ENCODE assay signal across 8 cellular contexts in the genomic region with DNA sequence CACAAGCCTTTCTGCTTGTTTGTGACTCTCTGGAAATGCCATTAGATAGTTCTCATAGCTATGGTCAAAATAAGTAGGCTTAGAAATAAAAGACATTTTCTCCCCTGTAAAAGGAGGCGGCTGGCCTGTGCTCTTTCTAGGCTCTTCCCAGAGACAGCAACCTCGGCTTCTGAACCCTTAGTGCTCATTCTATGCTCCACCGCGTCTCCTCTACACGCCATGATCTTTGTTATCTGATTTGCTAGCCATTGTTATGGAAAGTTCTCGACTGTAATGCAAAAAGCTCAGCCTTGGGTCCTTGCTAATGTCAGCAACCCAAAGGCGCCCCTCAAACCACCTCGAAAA.
DNase-seq lines count a peak whose midpoint lies in the region; ATAC-seq and TF ChIP-seq lines count a peak whose summit lies in the region.

No MANE protein-coding gene starts in this region.

- H3K79me1 ChIP-seq in mesendoderm (ENCODE audit: low read length) = no peaks in the 10 kb centered on the region

- peak overlapping the region; percentile 64 for H3K18ac ChIP-seq in mesendoderm (ENCODE audit: low read length)

- H3K9me3 ChIP-seq in RWPE2 (ENCODE audit: severe bottlenecking) = no peaks in the 10 kb centered on the region
- H3K9me3 ChIP-seq in aorta (ENCODE audit: control insufficient read depth, low read length) = no peaks in the 10 kb centered on the region

- ATAC-seq in HG02798 (IDR thresholded peaks at IDR 0.05; ENCODE audit: poor library complexity, unreplicated experiment) (peak; percentile 23), RWPE2 (ENCODE audit: low read depth) (peak; percentile 25), aorta (ENCODE audit: low FRiP score) (peak; percentile 36)

- intact Hi-C loops in aorta (cut with DNase I) = loop anchor here (1.0 to 5.0 kb wide), 4 partner anchors 63 to 171 kb away; a partner anchor contains a TSS

- H2AK5ac ChIP-seq in mesendoderm (ENCODE audit: low read length) = no peak overlapping the region

- H3K9ac ChIP-seq in mesendoderm (ENCODE audit: low read length) = peak overlapping the region; percentile 78

- no peak overlapping the region for H4K8ac ChIP-seq in mesendoderm (ENCODE audit: low read depth, low read length)

- H3K27ac ChIP-seq in RWPE2 (ENCODE audit: poor library complexity, severe bottlenecking) = peak overlapping the region; percentile 47
- peak overlapping the region; percentile 96 for H3K27ac ChIP-seq in mesendoderm (ENCODE audit: low read depth, low read length)
- peak overlapping the region; percentile 46 to 98 for H3K27ac ChIP-seq in aorta (ENCODE audit: low read depth in 1 of 2, low read length in 2 of 2)

- peak; percentile 67 for DNase-seq in NCI-H510A treated with DMSO at 0.1 percent for 48 hours (lab: John Stamatoyannopoulos, UW)
- no peak for DNase-seq in NCI-H510A (lab: John Stamatoyannopoulos, UW)
- no peak for DNase-seq in RWPE2 (ENCODE audit: low spot score)
- peak; percentile 61 for DNase-seq in ecto neural progenitor cell (ENCODE audit: low spot score)
- DNase-seq in mesendoderm = peak; percentile 90
- no peak for DNase-seq in aorta
- no peak for DNase-seq in NAMALWA (ENCODE audit: low spot score)

- H3K79me2 ChIP-seq in mesendoderm (ENCODE audit: control insufficient read depth, insufficient read depth, low read length) = no peaks in the 10 kb centered on the region

- peaks cover 31% of the 10 kb centered on the region for H3K4me1 ChIP-seq in RWPE2 (ENCODE audit: insufficient read depth, poor library complexity, severe bottlenecking)
- no peaks in the 10 kb centered on the region for H3K4me1 ChIP-seq in mesendoderm (ENCODE audit: control insufficient read depth, low read depth, low read length)
- peaks cover 4 to 6% of the 10 kb centered on the region in 2 donors for H3K4me1 ChIP-seq in aorta (ENCODE audit: control insufficient read depth in 1 of 2, insufficient read depth in 2 of 2, low read length in 2 of 2)

- H3K36me3 ChIP-seq in RWPE2 (ENCODE audit: low read depth) (no peaks in the 10 kb centered on the region; the same call in 1 of the 2 replicates), mesendoderm (ENCODE audit: control insufficient read depth, insufficient read depth, low read length) (no peaks in the 10 kb centered on the region), aorta (ENCODE audit: control insufficient read depth in 1 of 2, insufficient read depth in 2 of 2, low read length in 1 of 2) (no peaks in the 10 kb centered on the region)

- peak overlapping the region; percentile 92 for H3K4me2 ChIP-seq in mesendoderm (ENCODE audit: low read length)

- peak overlapping the region; percentile 2 for H2BK5ac ChIP-seq in mesendoderm (ENCODE audit: low read length)

- peak overlapping the region; percentile 49 for H3K56ac ChIP-seq in mesendoderm (ENCODE audit: low read length)

- H3K4ac ChIP-seq in mesendoderm (ENCODE audit: low read depth, low read length) = peak overlapping the region; percentile 81

- H2BK120ac ChIP-seq in mesendoderm (ENCODE audit: low read depth, low read length) = no peak overlapping the region

- no peak overlapping the region for H2BK15ac ChIP-seq in mesendoderm (replicated peaks; ENCODE audit: low read depth)

- no peak overlapping the region for H4K5ac ChIP-seq in mesendoderm (ENCODE audit: low read length)

- H3K23ac ChIP-seq in mesendoderm (ENCODE audit: low read length) = no peak overlapping the region

- H3K27me3 ChIP-seq in RWPE2 (ENCODE audit: insufficient read depth, poor library complexity, severe bottlenecking) (no peaks in the 10 kb centered on the region), mesendoderm (ENCODE audit: insufficient read depth, low read length, poor library complexity) (no peaks in the 10 kb centered on the region), aorta (ENCODE audit: control insufficient read depth in 1 of 2, insufficient read depth in 2 of 2, low read length in 1 of 2) (no peaks in the 10 kb centered on the region)

- TF ChIP-seq CTCF in RWPE2 (IDR thresholded peaks at IDR 0.05; ENCODE audit: poor library complexity, severe bottlenecking) = no peak

- H3K4me3 ChIP-seq in RWPE2 (ENCODE audit: severe bottlenecking) (peak overlapping the region; percentile 43), mesendoderm (ENCODE audit: low read length) (no peak overlapping the region), aorta (ENCODE audit: low read length in 2 of 2) (peak overlapping the region; percentile 64 to 95)

- WGBS in mesendoderm (ENCODE audit: extremely low coverage, insufficient coverage, low lambda C conversion rate) = no CpG with 5 or more reads among the region's 8 CpGs
- 3 to 8% methylated on average over 8 of the region's 8 CpGs for WGBS in aorta, 2 donors

Comparison
In these comparisons a context has a peak if more than half of its experiments do, and no peak if none do; other contexts are left out.
1. DNase-seq: peak in NCI-H510A treated with DMSO at 0.1 percent for 48 hours (single experiment), ecto neural progenitor cell (single experiment) and mesendoderm (single experiment); none in NCI-H510A (single experiment), RWPE2 (single experiment), aorta (0 of 2) and NAMALWA (single experiment).
2. Peak in every context shown above with its lines, with median percentiles within 50 percentile points of each other: ATAC-seq and H3K27ac ChIP-seq.